In genomic region chr10:98382691-98383101, GRCh38 we compare ENCODE assay signal across 21 cellular contexts.
"Had no signal": no experiment of that assay in that cellular context is flagged by ENCODE, and none has a peak within 500 bp of the region (broad histone marks: within the 10 kb centered on the region; RNA-seq: fewer than 3 reads in every experiment).

No MANE protein-coding gene starts in this region.

- H3K27ac ChIP-seq: cardiac muscle cell, dorsolateral prefrontal cortex, gastroesophageal sphincter, psoas muscle, right lobe of liver, thyroid gland, uterus had no signal

- H3K9me3 ChIP-seq: psoas muscle, right lobe of liver, thyroid gland, uterus had no signal

- H3K4me3 ChIP-seq: cardiac muscle cell, dorsolateral prefrontal cortex, gastroesophageal sphincter, psoas muscle, right lobe of liver, thyroid gland, uterus had no signal

- H3K27me3 ChIP-seq: cardiac muscle cell, dorsolateral prefrontal cortex, gastroesophageal sphincter, right lobe of liver, thyroid gland, uterus had no signal

- H3K36me3 ChIP-seq: right lobe of liver, uterus had no signal

- H3K27ac Mint-ChIP-seq: activated CD4-positive, alpha-beta T cell treated with anti-CD3 and anti-CD28 coated beads, Interleukin-2, amount 10 ng/mL, durations not matched to agents 24 days and 14 days; activated T-helper 1 cell treated with anti-CD3 and anti-CD28 coated beads, Interleukin-12 subunit alpha, Interleukin-12 subunit beta, Interleukin-2, Interleukin-4 antibody, amounts not matched to agents 30 ng/mL and 10 ng/mL and 1 ng/mL, durations not matched to agents 14 hours and 24 hours and 36 hours; endodermal cell; stimulated activated effector memory CD8-positive, alpha-beta T cell treated with anti-CD3 and anti-CD28 coated beads, Interleukin-12 subunit alpha, Interleukin-12 subunit beta, amount 100 ng/mL, for 72 hours had no signal

- DNase-seq: activated CD4-positive, alpha-beta T cell treated with anti-CD3 and anti-CD28 coated beads, Interleukin-2, amount 10 ng/mL, durations not matched to agents 24 days and 14 days; activated CD4-positive, CD25-positive, alpha-beta regulatory T cell; activated CD8-positive, alpha-beta memory T cell treated with anti-CD3 and anti-CD28 coated beads for 24 hours; activated naive CD4-positive, alpha-beta T cell treated with Interleukin-2 at 50 U/mL for 16 hours; aorta; endodermal cell; erythroblast; occipital lobe; psoas muscle; right lobe of liver; stimulated activated CD4-positive, alpha-beta T cell treated with anti-CD3 and anti-CD28 coated beads, Interleukin-2, amount 100 ng/mL, for 24 hours; T-helper 2 cell; thyroid gland; uterus had no signal

- H3K4me3 Mint-ChIP-seq: activated CD4-positive, alpha-beta T cell treated with anti-CD3 and anti-CD28 coated beads, Interleukin-2, amount 10 ng/mL, durations not matched to agents 24 days and 14 days; activated T-helper 1 cell treated with anti-CD3 and anti-CD28 coated beads, Interleukin-12 subunit alpha, Interleukin-12 subunit beta, Interleukin-2, Interleukin-4 antibody, amounts not matched to agents 30 ng/mL and 10 ng/mL and 1 ng/mL, durations not matched to agents 14 hours and 24 hours and 36 hours; endodermal cell; nephron; stimulated activated effector memory CD8-positive, alpha-beta T cell treated with anti-CD3 and anti-CD28 coated beads, Interleukin-12 subunit alpha, Interleukin-12 subunit beta, amount 100 ng/mL, for 72 hours had no signal

- H3K4me1 ChIP-seq: gastroesophageal sphincter, psoas muscle, right lobe of liver, thyroid gland, uterus had no signal

- H3K4me1 Mint-ChIP-seq: activated CD4-positive, alpha-beta T cell treated with anti-CD3 and anti-CD28 coated beads, Interleukin-2, amount 10 ng/mL, durations not matched to agents 24 days and 14 days; stimulated activated effector memory CD8-positive, alpha-beta T cell treated with anti-CD3 and anti-CD28 coated beads, Interleukin-12 subunit alpha, Interleukin-12 subunit beta, amount 100 ng/mL, for 72 hours had no signal

- ATAC-seq: left lobe of liver; psoas muscle; right lobe of liver; stimulated activated effector memory CD8-positive, alpha-beta T cell treated with anti-CD3 and anti-CD28 coated beads, Interleukin-12 subunit alpha, Interleukin-12 subunit beta, amount 100 ng/mL, for 72 hours had no signal

- H3K9me3 Mint-ChIP-seq: stimulated activated effector memory CD8-positive, alpha-beta T cell treated with anti-CD3 and anti-CD28 coated beads, Interleukin-12 subunit alpha, Interleukin-12 subunit beta, amount 100 ng/mL, for 72 hours had no signal
